Comparison of ENCODE assay signal across 8 cellular contexts in genomic region chr3:56783644-56784451, GRCh38.
DNase-seq lines count a peak whose midpoint lies in the region; ATAC-seq and TF ChIP-seq lines count a peak whose summit lies in the region.

No MANE protein-coding gene starts in this region.

- H3K4me1 ChIP-seq in OCI-LY3 (ENCODE audit: low read length), result peaks cover 83% of the 10 kb centered on the region

- no peaks in the 10 kb centered on the region for H4K20me1 ChIP-seq in OCI-LY3 (ENCODE audit: insufficient read depth, low read length)

- no peaks in the 10 kb centered on the region for H3K36me3 ChIP-seq in OCI-LY3 (replicated peaks; ENCODE audit: low read depth, low read length)

- H3K9ac ChIP-seq in OCI-LY3 (ENCODE audit: low read length), result peak overlapping the region; percentile 79

- intact Hi-C loops in head of caudate nucleus (cut with DNase I), result no loop called here

- H3K27me3 ChIP-seq in OCI-LY3 (ENCODE audit: low read depth, low read length), result no peaks in the 10 kb centered on the region

- no peak for TF ChIP-seq CTCF in OCI-LY3 (IDR thresholded peaks at IDR 0.05; ENCODE audit: low read depth, low read length)

- H2AFZ ChIP-seq in OCI-LY3 (ENCODE audit: low read depth, low read length), result peak overlapping the region; percentile 73

- peak overlapping the region; percentile 55 for H3K4me3 ChIP-seq in OCI-LY3 (ENCODE audit: low read length)
- H3K4me3 ChIP-seq in skeletal muscle cell (ENCODE audit: low read depth, low read length), result no peak overlapping the region

- H3K9me3 ChIP-seq in OCI-LY3 (ENCODE audit: insufficient read depth, low read length), result no peaks in the 10 kb centered on the region

- peak; percentile 97 for ATAC-seq in HG03342 (IDR thresholded peaks at IDR 0.05; ENCODE audit: unreplicated experiment)

- peak; percentile 51 for DNase-seq in AG08396 (ENCODE audit: low spot score)
- peak; percentile 67 for DNase-seq in activated effector memory CD4-positive, alpha-beta T cell treated with Interleukin-2 at 50 U/mL for 16 hours
- peak in 28 of 42 donors; percentile 15 to 72 (median 40) for DNase-seq in head of caudate nucleus
- DNase-seq in skeletal muscle cell (ENCODE audit: low read depth), result peak; percentile 85
- DNase-seq in inferior parietal cortex (ENCODE audit: extremely low spot score), result no peak

- H3K27ac ChIP-seq in OCI-LY3 (ENCODE audit: low read length), result peak overlapping the region; percentile 93

- TF ChIP-seq POLR2A in GM19193 (IDR thresholded peaks at IDR 0.05; ENCODE audit: extremely low read depth, insufficient read depth, insufficient read length), result peak; percentile 49

- H3K4me2 ChIP-seq in OCI-LY3 (ENCODE audit: low read length), result peak overlapping the region; percentile 80

- H3K79me2 ChIP-seq in OCI-LY3 (ENCODE audit: low read length), result peaks cover 3% of the 10 kb centered on the region; the same call in 1 of the 2 replicates
